1 cellular context compared by ENCODE assay signal in the genomic region with DNA sequence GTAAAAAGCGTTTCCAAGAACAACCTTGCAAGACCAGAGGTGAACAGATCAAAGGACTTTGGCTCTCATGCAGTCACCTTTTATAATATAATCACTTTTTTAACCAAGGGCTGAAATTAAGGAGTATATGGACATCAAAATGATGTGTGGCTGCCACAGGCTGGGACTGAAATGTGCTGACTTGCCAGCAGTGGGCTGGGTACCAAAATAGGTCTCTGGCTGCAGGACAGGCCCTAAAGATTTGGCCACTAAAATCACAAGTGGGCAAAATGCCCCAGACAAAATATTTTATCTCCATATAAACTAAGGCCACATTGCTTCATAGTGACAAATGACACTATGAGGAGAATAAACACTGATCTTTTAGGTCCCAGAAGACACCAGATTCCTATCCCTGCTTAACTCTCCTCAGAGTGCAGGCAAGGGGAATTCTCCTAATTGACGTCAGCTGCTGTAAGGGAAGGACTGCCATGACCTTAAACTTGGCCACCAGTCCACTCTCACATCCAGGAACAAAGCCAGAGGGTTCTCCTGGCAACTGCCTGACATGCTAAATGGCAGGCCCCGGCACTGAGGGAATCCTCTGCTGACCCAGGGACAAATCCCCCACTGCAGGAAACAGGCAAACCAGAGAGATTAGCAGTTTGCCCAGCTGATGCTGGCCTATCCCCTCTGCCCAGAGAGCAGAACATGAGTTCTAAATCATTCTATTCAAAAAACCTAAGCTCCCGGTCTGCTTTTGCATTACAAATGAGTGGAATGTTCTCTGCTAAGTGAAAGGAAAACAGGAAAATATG.
TF ChIP-seq lines count a peak whose summit lies in the region.

No MANE protein-coding gene starts in this region.

TF ChIP-seq in A549, 52 proteins besides CTCF, POLR2A, EP300 and RAD21 (continued from another document):
- TF ChIP-seq, protein P1, sequence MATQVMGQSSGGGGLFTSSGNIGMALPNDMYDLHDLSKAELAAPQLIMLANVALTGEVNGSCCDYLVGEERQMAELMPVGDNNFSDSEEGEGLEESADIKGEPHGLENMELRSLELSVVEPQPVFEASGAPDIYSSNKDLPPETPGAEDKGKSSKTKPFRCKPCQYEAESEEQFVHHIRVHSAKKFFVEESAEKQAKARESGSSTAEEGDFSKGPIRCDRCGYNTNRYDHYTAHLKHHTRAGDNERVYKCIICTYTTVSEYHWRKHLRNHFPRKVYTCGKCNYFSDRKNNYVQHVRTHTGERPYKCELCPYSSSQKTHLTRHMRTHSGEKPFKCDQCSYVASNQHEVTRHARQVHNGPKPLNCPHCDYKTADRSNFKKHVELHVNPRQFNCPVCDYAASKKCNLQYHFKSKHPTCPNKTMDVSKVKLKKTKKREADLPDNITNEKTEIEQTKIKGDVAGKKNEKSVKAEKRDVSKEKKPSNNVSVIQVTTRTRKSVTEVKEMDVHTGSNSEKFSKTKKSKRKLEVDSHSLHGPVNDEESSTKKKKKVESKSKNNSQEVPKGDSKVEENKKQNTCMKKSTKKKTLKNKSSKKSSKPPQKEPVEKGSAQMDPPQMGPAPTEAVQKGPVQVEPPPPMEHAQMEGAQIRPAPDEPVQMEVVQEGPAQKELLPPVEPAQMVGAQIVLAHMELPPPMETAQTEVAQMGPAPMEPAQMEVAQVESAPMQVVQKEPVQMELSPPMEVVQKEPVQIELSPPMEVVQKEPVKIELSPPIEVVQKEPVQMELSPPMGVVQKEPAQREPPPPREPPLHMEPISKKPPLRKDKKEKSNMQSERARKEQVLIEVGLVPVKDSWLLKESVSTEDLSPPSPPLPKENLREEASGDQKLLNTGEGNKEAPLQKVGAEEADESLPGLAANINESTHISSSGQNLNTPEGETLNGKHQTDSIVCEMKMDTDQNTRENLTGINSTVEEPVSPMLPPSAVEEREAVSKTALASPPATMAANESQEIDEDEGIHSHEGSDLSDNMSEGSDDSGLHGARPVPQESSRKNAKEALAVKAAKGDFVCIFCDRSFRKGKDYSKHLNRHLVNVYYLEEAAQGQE (IDR thresholded peaks at IDR 0.05), result no peak
- TF ChIP-seq CBX8 (IDR thresholded peaks at IDR 0.05), result no peak
- TF ChIP-seq E2F6 (IDR thresholded peaks at IDR 0.05; ENCODE audit: borderline replicate concordance, low read depth), result no peak
- no peak for TF ChIP-seq KDM5A (IDR thresholded peaks at IDR 0.05)
- TF ChIP-seq, protein P2, sequence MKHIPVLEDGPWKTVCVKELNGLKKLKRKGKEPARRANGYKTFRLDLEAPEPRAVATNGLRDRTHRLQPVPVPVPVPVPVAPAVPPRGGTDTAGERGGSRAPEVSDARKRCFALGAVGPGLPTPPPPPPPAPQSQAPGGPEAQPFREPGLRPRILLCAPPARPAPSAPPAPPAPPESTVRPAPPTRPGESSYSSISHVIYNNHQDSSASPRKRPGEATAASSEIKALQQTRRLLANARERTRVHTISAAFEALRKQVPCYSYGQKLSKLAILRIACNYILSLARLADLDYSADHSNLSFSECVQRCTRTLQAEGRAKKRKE (CRISPR knock-in tag; IDR thresholded peaks at IDR 0.05; ENCODE audit: low read depth), result no peak
- TF ChIP-seq MAFK (IDR thresholded peaks at IDR 0.05; ENCODE audit: partially characterized antibody), result peak; percentile 58
- TF ChIP-seq EHF (CRISPR knock-in tag; IDR thresholded peaks at IDR 0.05), result no peak
- peak in 1 of 2 experiments; percentile 60; a peak in 1 of 4 replicates for TF ChIP-seq CEBPB (IDR thresholded peaks at IDR 0.05)
